8 cellular contexts compared by ENCODE assay signal in genomic region chr12:126069549-126070165, GRCh38.
A peak's percentile ranks its signal among the peaks of the same experiment; 100 is the strongest.
DNase-seq lines count a peak whose midpoint lies in the region; ATAC-seq and TF ChIP-seq lines count a peak whose summit lies in the region.

No MANE protein-coding gene starts in this region.

- H3K27ac Mint-ChIP-seq in endodermal cell (no peak overlapping the region), progenitor cell of endocrine pancreas (peak overlapping the region; percentile 40)

- H3K27me3 Mint-ChIP-seq in endodermal cell (ENCODE audit: insufficient read depth) (peaks cover 35% of the 10 kb centered on the region), progenitor cell of endocrine pancreas (peaks cover 16% of the 10 kb centered on the region)

- no peak overlapping the region for H3K27ac ChIP-seq in endodermal cell (ENCODE audit: low read depth, low read length)

- peak; percentile 53 for ATAC-seq in GM18502 (IDR thresholded peaks at IDR 0.05; ENCODE audit: poor library complexity, unreplicated experiment)
- peak; percentile 71 for ATAC-seq in SK-N-SH treated with all-trans-retinoic acid at 6 μM for 48 hours
- no peak for ATAC-seq in HG03457 (IDR thresholded peaks at IDR 0.05; ENCODE audit: unreplicated experiment)
- no peak for ATAC-seq in GM18517 (IDR thresholded peaks at IDR 0.05; ENCODE audit: unreplicated experiment)

- H3K4me1 ChIP-seq in endodermal cell (ENCODE audit: control insufficient read depth, insufficient read depth, low read length), result no peaks in the 10 kb centered on the region

- no peak overlapping the region for H3K9ac ChIP-seq in endodermal cell (ENCODE audit: extremely low read depth, low read length, poor library complexity, severe bottlenecking)

- TF ChIP-seq CTCF in endodermal cell (conservative IDR thresholded peaks at IDR 0.05) (peak; percentile 91), progenitor cell of endocrine pancreas (IDR thresholded peaks at IDR 0.05; ENCODE audit: unreplicated experiment) (peak; percentile 74)

- H3K9me3 ChIP-seq in endodermal cell (ENCODE audit: control insufficient read depth, low read length), result peaks cover 59% of the 10 kb centered on the region

- H3K36me3 Mint-ChIP-seq in endodermal cell (ENCODE audit: low read depth) (peaks cover 10% of the 10 kb centered on the region), progenitor cell of endocrine pancreas (ENCODE audit: insufficient read depth) (peaks cover 8% of the 10 kb centered on the region)

- DNase-seq in AML-193 (lab: John Stamatoyannopoulos, UW), result peak; percentile 9 to 45
- DNase-seq in LoVo (ENCODE audit: low spot score), result peak; percentile 67
- peak; percentile 96 for DNase-seq in endodermal cell
- DNase-seq in progenitor cell of endocrine pancreas (ENCODE audit: low spot score, unreplicated experiment), result peak; percentile 52

- no peak overlapping the region for H3K4me3 Mint-ChIP-seq in endodermal cell
- H3K4me3 Mint-ChIP-seq in progenitor cell of endocrine pancreas (ENCODE audit: low read depth), result no peak overlapping the region

- 14 to 20% methylated on average over 4 of the region's 4 CpGs for WGBS in endodermal cell (ENCODE audit: insufficient coverage in 1 of 2, insufficient read length in 1 of 2), 2 experiments

- H3K27me3 ChIP-seq in endodermal cell (ENCODE audit: control insufficient read depth, insufficient read depth, low read length, poor library complexity, severe bottlenecking), result no peaks in the 10 kb centered on the region

- H3K9me3 Mint-ChIP-seq in endodermal cell, result peaks cover 36% of the 10 kb centered on the region
- H3K9me3 Mint-ChIP-seq in progenitor cell of endocrine pancreas (ENCODE audit: low read depth), result peaks cover 27% of the 10 kb centered on the region

- no peaks in the 10 kb centered on the region for H3K36me3 ChIP-seq in endodermal cell (ENCODE audit: control insufficient read depth, insufficient read depth, low read length)

- no peaks in the 10 kb centered on the region for H3K4me1 Mint-ChIP-seq in endodermal cell
- no peaks in the 10 kb centered on the region for H3K4me1 Mint-ChIP-seq in progenitor cell of endocrine pancreas (ENCODE audit: low read depth)

- H3K4me3 ChIP-seq in endodermal cell (ENCODE audit: low read length), result no peak overlapping the region

TF ChIP-seq in SK-N-SH treated with all-trans-retinoic acid at 6 μM for 48 hours, 23 proteins besides CTCF, POLR2A, EP300 and RAD21:
- no peak for TF ChIP-seq ZNF565 (CRISPR knock-in tag; conservative IDR thresholded peaks at IDR 0.05; ENCODE audit: low read depth)
- TF ChIP-seq POU6F1 (CRISPR knock-in tag; IDR thresholded peaks at IDR 0.05; ENCODE audit: borderline replicate concordance, low read depth), result no peak
- no peak for TF ChIP-seq GLIS3 (CRISPR knock-in tag; IDR thresholded peaks at IDR 0.05)
- TF ChIP-seq CSRNP3 (CRISPR knock-in tag; IDR thresholded peaks at IDR 0.05), result no peak
- TF ChIP-seq BACH2 (CRISPR knock-in tag; IDR thresholded peaks at IDR 0.05; ENCODE audit: borderline replicate concordance), result no peak
- no peak for TF ChIP-seq ZNF70 (CRISPR knock-in tag; IDR thresholded peaks at IDR 0.05)
- TF ChIP-seq ZFP3 (CRISPR knock-in tag; IDR thresholded peaks at IDR 0.05), result no peak
- TF ChIP-seq ZC3H10 (CRISPR knock-in tag; IDR thresholded peaks at IDR 0.05), result no peak

Comparison
In these comparisons a context has a peak if more than half of its experiments do, and no peak if none do; other contexts are left out.
1. DNase-seq: peak in every context shown above with its lines; median percentile 96 in endodermal cell; 67 in LoVo; 52 in progenitor cell of endocrine pancreas; 27 in AML-193.
2. ATAC-seq: peak in GM18502 (single experiment) and SK-N-SH treated with all-trans-retinoic acid at 6 μM for 48 hours (single experiment); none in HG03457 (single experiment) and GM18517 (single experiment).